Comparison of ENCODE assay signal across 25 cellular contexts in the genomic region with DNA sequence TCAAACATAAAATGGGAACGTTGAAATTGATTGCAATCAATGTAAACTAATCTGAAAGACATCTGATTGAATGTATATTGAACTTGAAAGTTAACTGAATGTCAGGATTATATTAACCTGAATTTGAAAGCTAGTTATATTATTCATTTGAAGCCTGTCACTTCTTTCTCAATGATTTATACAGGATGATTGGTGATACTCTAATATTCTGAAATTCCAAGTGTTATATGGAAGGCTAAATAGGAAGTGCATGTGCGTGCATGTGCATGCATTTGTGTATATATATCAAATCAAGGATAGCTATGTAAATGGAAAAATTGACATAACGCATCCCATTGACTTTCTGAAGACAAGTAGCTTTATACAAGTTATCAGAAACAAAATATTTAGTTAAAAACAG.
"Had no signal": no experiment of that assay in that cellular context is flagged by ENCODE, and none has a peak within 500 bp of the region (broad histone marks: within the 10 kb centered on the region; RNA-seq: fewer than 3 reads in every experiment).

No MANE protein-coding gene starts in this region.

- DNase-seq: islet precursor cell; left ventricle myocardium inferior; naive B cell; natural killer cell; nephron progenitor cell; pancreas; posterior cingulate gyrus; retina; right cardiac atrium; stimulated activated CD4-positive, alpha-beta T cell treated with anti-CD3 and anti-CD28 coated beads, Interleukin-12 subunit alpha, Interleukin-12 subunit beta, amount 100 ng/mL, for 4 hours; stimulated activated CD4-positive, alpha-beta T cell treated with anti-CD3 and anti-CD28 coated beads, Interleukin-15, amount 100 ng/mL, for 24 hours; stimulated activated CD4-positive, alpha-beta T cell treated with anti-CD3 and anti-CD28 coated beads, Interleukin-2, amount 100 ng/mL, for 24 hours; stimulated activated CD4-positive, alpha-beta T cell treated with anti-CD3 and anti-CD28 coated beads, Interleukin-4, amount 100 ng/mL, for 1 hour; stimulated activated naive B cell treated with anti-CD40 and anti-IgM and Interleukin-4, amounts not matched to agents 10 μg/mL and 1 μg/mL and 100 μg/mL, for 72 hours; stimulated activated naive CD8-positive, alpha-beta T cell treated with anti-CD3 and anti-CD28 coated beads, Interleukin-15, Interleukin-2, amounts not matched to agents 100 U/mL and 50 U/mL, for 24 hours; stomach; testis; tibial artery; uterus had no signal

- H3K4me2 ChIP-seq: hepatocyte had no signal

- H3K4me3 ChIP-seq: hepatocyte, left ventricle myocardium inferior, lung, pancreas, prostate gland, skin epidermis, stomach, testis, tibial artery, uterus had no signal

- H3K27ac Mint-ChIP-seq: mesothelial cell of epicardium; naive B cell; natural killer cell; stimulated activated naive B cell treated with anti-CD40 and anti-IgM and Interleukin-4, amounts not matched to agents 10 μg/mL and 1 μg/mL and 100 μg/mL, for 72 hours had no signal

- ATAC-seq: natural killer cell; pancreas; right cardiac atrium; sciatic nerve; stimulated activated naive B cell treated with anti-CD40 and anti-IgM and Interleukin-4, amounts not matched to agents 10 μg/mL and 1 μg/mL and 100 μg/mL, for 72 hours; stimulated activated naive CD8-positive, alpha-beta T cell treated with anti-CD3 and anti-CD28 coated beads, Interleukin-15, Interleukin-2, amounts not matched to agents 100 U/mL and 50 U/mL, for 24 hours had no signal

- H3K27me3 Mint-ChIP-seq: naive B cell; stimulated activated naive B cell treated with anti-CD40 and anti-IgM and Interleukin-4, amounts not matched to agents 10 μg/mL and 1 μg/mL and 100 μg/mL, for 72 hours had no signal

- H3K4me1 ChIP-seq: prostate gland, tibial artery, uterus had no signal

- H3K9me3 ChIP-seq: pancreas, prostate gland, testis had no signal

- H3K27ac ChIP-seq: hepatocyte, left ventricle myocardium inferior, pancreas, prostate gland, skin epidermis, stomach, testis, tibial artery, uterus had no signal

- FAIRE-seq: pancreas had no signal

- H3K4me1 Mint-ChIP-seq: natural killer cell; nephron progenitor cell; stimulated activated naive B cell treated with anti-CD40 and anti-IgM and Interleukin-4, amounts not matched to agents 10 μg/mL and 1 μg/mL and 100 μg/mL, for 72 hours had no signal

- H3K4me3 Mint-ChIP-seq: mesothelial cell of epicardium; natural killer cell; nephron progenitor cell; stimulated activated naive B cell treated with anti-CD40 and anti-IgM and Interleukin-4, amounts not matched to agents 10 μg/mL and 1 μg/mL and 100 μg/mL, for 72 hours had no signal
